30 cellular contexts compared by ENCODE assay signal in the genomic region with DNA sequence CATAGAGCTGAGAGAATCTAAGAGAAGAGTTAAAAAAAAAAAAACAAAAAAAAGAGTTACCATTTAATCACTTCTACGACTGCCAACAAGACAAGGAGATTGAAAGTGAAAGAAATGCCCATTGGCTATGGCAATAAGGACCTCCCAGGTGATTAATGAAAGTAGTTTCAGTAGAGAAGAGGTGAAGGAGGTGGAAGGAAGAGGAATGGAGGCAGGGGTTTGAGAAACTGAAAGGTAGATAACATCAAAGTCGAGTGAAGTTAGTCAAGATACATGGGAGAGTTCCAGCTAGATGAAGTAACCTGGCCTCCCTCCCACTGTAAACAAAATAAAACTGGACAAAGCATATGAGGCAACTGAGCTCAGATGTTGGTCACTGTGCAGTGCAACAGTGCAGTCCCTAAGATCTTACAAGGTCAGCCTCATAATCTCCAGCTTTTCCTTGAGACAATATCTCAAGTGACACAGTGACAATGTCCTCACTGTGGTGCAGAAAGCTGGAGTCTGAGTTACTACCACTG.
"Had no signal": no experiment of that assay in that cellular context is flagged by ENCODE, and none has a peak within 500 bp of the region (broad histone marks: within the 10 kb centered on the region; RNA-seq: fewer than 3 reads in every experiment).

No MANE protein-coding gene starts in this region.

- H3K27me3 ChIP-seq: brain microvascular endothelial cell, gastroesophageal sphincter, pancreas, tibial nerve had no signal

- ATAC-seq: gastroesophageal sphincter; left colon; naive thymus-derived CD8-positive, alpha-beta T cell; pancreas; psoas muscle; right cardiac atrium; T-helper 17 cell had no signal

- H3K36me3 ChIP-seq: brain microvascular endothelial cell, gastroesophageal sphincter, pancreas, spleen, tibial nerve had no signal

- H3K9me3 ChIP-seq: gastroesophageal sphincter, pancreas, psoas muscle, tibial nerve had no signal

- H3K27ac ChIP-seq: brain microvascular endothelial cell, coronary artery, dorsolateral prefrontal cortex, gastroesophageal sphincter, pancreas, psoas muscle, spleen, tibial nerve had no signal

- FAIRE-seq: astrocyte, keratinocyte, pancreas, urothelium cell line had no signal

- DNase-seq: activated CD4-positive, alpha-beta memory T cell treated with anti-CD3 and anti-CD28 coated beads for 36 hours; activated CD4-positive, alpha-beta T cell treated with anti-CD3 and anti-CD28 coated beads, Interleukin-2, amount 10 ng/mL, durations not matched to agents 24 days and 14 days; activated CD4-positive, CD25-positive, alpha-beta regulatory T cell treated with anti-CD3 and anti-CD28 coated beads, Interleukin-2, amount 50 U/mL, for 72 hours; activated CD8-positive, alpha-beta memory T cell treated with anti-CD3 and anti-CD28 coated beads, Interleukin-2, amount 50 U/mL, for 4 hours; activated gamma-delta T cell; activated naive CD4-positive, alpha-beta T cell treated with anti-CD3 and anti-CD28 coated beads, Interleukin-2, amount 50 U/mL, for 16 hours; activated T-cell treated with anti-CD3 and anti-CD28 coated beads, Interleukin-2, amount 50 U/mL, for 24 hours; amniotic stem cell; brain microvascular endothelial cell; dorsolateral prefrontal cortex; effector memory CD4-positive, alpha-beta T cell; head of caudate nucleus; hippocampal formation; left colon; midbrain; naive thymus-derived CD8-positive, alpha-beta T cell; nucleus accumbens; pancreas; psoas muscle; right cardiac atrium; spleen; stimulated activated naive CD4-positive, alpha-beta T cell treated with Interleukin-2 at 50 U/mL for 16 hours; T-helper 17 cell; T1000 had no signal

- H3K4me3 ChIP-seq: coronary artery, dorsolateral prefrontal cortex, gastroesophageal sphincter, pancreas, psoas muscle, spleen, tibial nerve had no signal

- H3K4me1 ChIP-seq: gastroesophageal sphincter, pancreas, psoas muscle, spleen, tibial nerve had no signal
